Comparison of ENCODE assay signal across 8 cellular contexts in genomic region chr4:153223418-153223792, GRCh38. TPM values are rescaled to one million over a fixed set of nuclear protein-coding genes. Genes with fewer than 3 reads are reported as not detected.
A peak's percentile ranks its signal among the peaks of the same experiment; 100 is the strongest.
DNase-seq lines count a peak whose midpoint lies in the region; ATAC-seq and TF ChIP-seq lines count a peak whose summit lies in the region.

No MANE protein-coding gene starts in this region.

- peaks cover 11% of the 10 kb centered on the region for H3K36me3 Mint-ChIP-seq in activated CD8-positive, alpha-beta memory T cell treated with anti-CD3 and anti-CD28 coated beads, Interleukin-2, amount 10 ng/mL, durations not matched to agents 7 days and 5 days
- H3K36me3 Mint-ChIP-seq in activated naive CD8-positive, alpha-beta T cell treated with anti-CD3 and anti-CD28 coated beads, Interleukin-2, amount 50 U/mL, for 24 hours (ENCODE audit: low read depth) = no peaks in the 10 kb centered on the region

- TF ChIP-seq CTCF in kidney epithelial cell (IDR thresholded peaks at IDR 0.05; ENCODE audit: insufficient read depth, low read length, poor library complexity, severe bottlenecking) = no peak

- 41% methylated on average over 9 of the region's 9 CpGs for WGBS in thymus

- no peak overlapping the region for H3K27ac Mint-ChIP-seq in activated CD8-positive, alpha-beta memory T cell treated with anti-CD3 and anti-CD28 coated beads, Interleukin-2, amount 10 ng/mL, durations not matched to agents 7 days and 5 days
- H3K27ac Mint-ChIP-seq in activated naive CD8-positive, alpha-beta T cell treated with anti-CD3 and anti-CD28 coated beads, Interleukin-2, amount 50 U/mL, for 24 hours = no peak overlapping the region

- H3K27me3 ChIP-seq in kidney epithelial cell (ENCODE audit: control insufficient read depth, insufficient read depth, low read length) (no peaks in the 10 kb centered on the region), thymus (ENCODE audit: control insufficient read depth, insufficient read depth) (no peaks in the 10 kb centered on the region)

- peak overlapping the region; percentile 27 for H3K4me3 Mint-ChIP-seq in activated CD8-positive, alpha-beta memory T cell treated with anti-CD3 and anti-CD28 coated beads, Interleukin-2, amount 10 ng/mL, durations not matched to agents 7 days and 5 days
- H3K4me3 Mint-ChIP-seq in activated naive CD8-positive, alpha-beta T cell treated with anti-CD3 and anti-CD28 coated beads, Interleukin-2, amount 50 U/mL, for 24 hours = peak overlapping the region; percentile 68

- H3K4me1 ChIP-seq in thymus (ENCODE audit: control insufficient read depth, insufficient read depth, low read length) = peaks cover 3% of the 10 kb centered on the region

- no peak for ATAC-seq in activated CD8-positive, alpha-beta memory T cell treated with anti-CD3 and anti-CD28 coated beads, Interleukin-2, amount 10 ng/mL, durations not matched to agents 7 days and 5 days
- ATAC-seq in activated naive CD8-positive, alpha-beta T cell treated with anti-CD3 and anti-CD28 coated beads, Interleukin-2, amount 50 U/mL, for 24 hours = no peak
- ATAC-seq in HG03439 (IDR thresholded peaks at IDR 0.05; ENCODE audit: unreplicated experiment) = no peak
- no peak for ATAC-seq in GM18502 (IDR thresholded peaks at IDR 0.05; ENCODE audit: poor library complexity, unreplicated experiment)

- peaks cover 17% of the 10 kb centered on the region for H3K4me1 Mint-ChIP-seq in activated CD8-positive, alpha-beta memory T cell treated with anti-CD3 and anti-CD28 coated beads, Interleukin-2, amount 10 ng/mL, durations not matched to agents 7 days and 5 days
- peaks cover 37% of the 10 kb centered on the region for H3K4me1 Mint-ChIP-seq in activated naive CD8-positive, alpha-beta T cell treated with anti-CD3 and anti-CD28 coated beads, Interleukin-2, amount 50 U/mL, for 24 hours

- peak overlapping the region; percentile 47 for H3K4me3 ChIP-seq in kidney epithelial cell (ENCODE audit: low read depth, low read length)
- peak overlapping the region; percentile 51 for H3K4me3 ChIP-seq in thymus (ENCODE audit: low read length)

- CTCF ChIA-PET in activated CD8-positive, alpha-beta memory T cell treated with anti-CD3 and anti-CD28 coated beads, Interleukin-2, amount 10 ng/mL, durations not matched to agents 7 days and 5 days (lab: Charles Lee) = interaction anchor here (0.8 kb wide), 1 partner anchor 120 kb away, joined by 3 read pairs; no protein-coding TSS in a partner anchor

- DNase-seq in activated CD8-positive, alpha-beta memory T cell treated with anti-CD3 and anti-CD28 coated beads, Interleukin-2, amount 10 ng/mL, durations not matched to agents 7 days and 5 days = no peak
- no peak for DNase-seq in activated CD8-positive, alpha-beta memory T cell treated with anti-CD3 and anti-CD28 coated beads, Interleukin-2, amount 50 U/mL, for 48 hours
- no peak for DNase-seq in activated naive CD8-positive, alpha-beta T cell treated with anti-CD3 and anti-CD28 coated beads, Interleukin-2, amount 50 U/mL, for 24 hours
- DNase-seq in kidney epithelial cell (ENCODE audit: low read depth) (no peak), COLO829 (ENCODE audit: low spot score) (no peak)

- no peak overlapping the region for H3K27ac ChIP-seq in thymus (ENCODE audit: low read depth)

- no peaks in the 10 kb centered on the region for H3K9me3 ChIP-seq in thymus (ENCODE audit: control insufficient read depth)

- H3K27me3 Mint-ChIP-seq in activated CD8-positive, alpha-beta memory T cell treated with anti-CD3 and anti-CD28 coated beads, Interleukin-2, amount 10 ng/mL, durations not matched to agents 7 days and 5 days = peaks cover 76% of the 10 kb centered on the region
- peaks cover 31% of the 10 kb centered on the region for H3K27me3 Mint-ChIP-seq in activated naive CD8-positive, alpha-beta T cell treated with anti-CD3 and anti-CD28 coated beads, Interleukin-2, amount 50 U/mL, for 24 hours

- no peaks in the 10 kb centered on the region for H3K9me3 Mint-ChIP-seq in activated CD8-positive, alpha-beta memory T cell treated with anti-CD3 and anti-CD28 coated beads, Interleukin-2, amount 10 ng/mL, durations not matched to agents 7 days and 5 days (ENCODE audit: low read depth)
- peaks cover 8% of the 10 kb centered on the region for H3K9me3 Mint-ChIP-seq in activated naive CD8-positive, alpha-beta T cell treated with anti-CD3 and anti-CD28 coated beads, Interleukin-2, amount 50 U/mL, for 24 hours

- H3K36me3 ChIP-seq in kidney epithelial cell (ENCODE audit: control insufficient read depth, insufficient read depth, low read length) (no peaks in the 10 kb centered on the region), thymus (ENCODE audit: control insufficient read depth, insufficient read depth) (no peaks in the 10 kb centered on the region)

RNA-seq across cellular contexts. Expression of gene TRIM2, which starts 19.2 kb away (rescaled TPM):
- total RNA-seq in activated CD8-positive, alpha-beta memory T cell treated with anti-CD3 and anti-CD28 coated beads, Interleukin-2, amount 10 ng/mL, durations not matched to agents 7 days and 5 days = not detected
- 80.3 and 83.2 TPM in 2 replicates for total RNA-seq in kidney epithelial cell
- polyA plus RNA-seq in thymus = 5.3 TPM

Comparison
In these comparisons a context has a peak if more than half of its experiments do, and no peak if none do; other contexts are left out.
1. RNA of gene TRIM2, which starts 19.2 kb away (total RNA-seq): 80.3 to 83.2 TPM in kidney epithelial cell; not detected in activated CD8-positive, alpha-beta memory T cell treated with anti-CD3 and anti-CD28 coated beads, Interleukin-2, amount 10 ng/mL, durations not matched to agents 7 days and 5 days; every median in the first group is over 10 times any median in the second.